Comparison of ENCODE assay signal across 24 cellular contexts in genomic region chr9:133740891-133741290, GRCh38. TPM values are rescaled to one million over a fixed set of nuclear protein-coding genes. Genes with fewer than 3 reads are reported as not detected.
A peak's percentile ranks its signal among the peaks of the same experiment; 100 is the strongest.
DNase-seq lines count a peak whose midpoint lies in the region; ATAC-seq and TF ChIP-seq lines count a peak whose summit lies in the region.
"Had no signal": no experiment of that assay in that cellular context is flagged by ENCODE, and none has a peak within 500 bp of the region (broad histone marks: within the 10 kb centered on the region; RNA-seq: fewer than 3 reads in every experiment).

No MANE protein-coding gene starts in this region.

- 86 to 87% methylated on average over 8 of the region's 8 CpGs for WGBS in lung, 2 donors
- 88 to 90% methylated on average over 8 of the region's 8 CpGs for WGBS in sigmoid colon, 2 donors

- no peak for ATAC-seq in lung (ENCODE audit: insufficient read depth, low FRiP score)
- ATAC-seq in HG03135 (IDR thresholded peaks at IDR 0.05; ENCODE audit: unreplicated experiment), result no peak
- ATAC-seq: GM23338, Panc1 had no signal

- TF ChIP-seq EP300 in sigmoid colon (IDR thresholded peaks at IDR 0.05), result no peak

- no peak overlapping the region for H3K27ac Mint-ChIP-seq in endothelial cell (ENCODE audit: unreplicated experiment)
- H3K27ac Mint-ChIP-seq in activated CD4-positive, alpha-beta T cell treated with anti-CD3 and anti-CD28 coated beads, Interleukin-2, amount 10 ng/mL, durations not matched to agents 7 days and 5 days, result no peak overlapping the region
- H3K27ac Mint-ChIP-seq: CD4-positive, CD25-positive, alpha-beta regulatory T cell; GM23338 had no signal

- H3K27me3 ChIP-seq in H7 (ENCODE audit: control insufficient read depth, insufficient read depth, low read length) (no peaks in the 10 kb centered on the region), lung (ENCODE audit: control insufficient read depth, insufficient read depth) (no peaks in the 10 kb centered on the region), sigmoid colon (no peaks in the 10 kb centered on the region)
- H3K27me3 ChIP-seq: BE2C had no signal

- H3K27ac ChIP-seq in coronary artery, result no peak overlapping the region
- no peak overlapping the region for H3K27ac ChIP-seq in lung (ENCODE audit: low read depth in 1 of 2, low read length in 1 of 2)
- no peak overlapping the region for H3K27ac ChIP-seq in sigmoid colon
- H3K27ac ChIP-seq: KMS-11 had no signal

- H3K9me3 Mint-ChIP-seq in endothelial cell (ENCODE audit: unreplicated experiment), result no peaks in the 10 kb centered on the region
- H3K9me3 Mint-ChIP-seq in activated CD4-positive, alpha-beta T cell treated with anti-CD3 and anti-CD28 coated beads, Interleukin-2, amount 10 ng/mL, durations not matched to agents 7 days and 5 days, result no peaks in the 10 kb centered on the region

- TF ChIP-seq CTCF in coronary artery (IDR thresholded peaks at IDR 0.05), result no peak
- TF ChIP-seq CTCF in lung (IDR thresholded peaks at IDR 0.05; ENCODE audit: control extremely low read depth, extremely low read depth), result no peak
- no peak for TF ChIP-seq CTCF in sigmoid colon (IDR thresholded peaks at IDR 0.05)
- no peak for TF ChIP-seq CTCF in endothelial cell (IDR thresholded peaks at IDR 0.05; ENCODE audit: unreplicated experiment)

- peaks cover 4% of the 10 kb centered on the region for H3K27me3 Mint-ChIP-seq in endothelial cell (ENCODE audit: unreplicated experiment)
- H3K27me3 Mint-ChIP-seq in activated CD4-positive, alpha-beta T cell treated with anti-CD3 and anti-CD28 coated beads, Interleukin-2, amount 10 ng/mL, durations not matched to agents 7 days and 5 days, result peaks cover 4% of the 10 kb centered on the region

- no peak overlapping the region for H3K4me3 ChIP-seq in H7 (ENCODE audit: insufficient read depth, low read depth, low read length)
- no peak overlapping the region for H3K4me3 ChIP-seq in coronary artery
- no peak overlapping the region for H3K4me3 ChIP-seq in lung
- no peak overlapping the region for H3K4me3 ChIP-seq in sigmoid colon
- H3K4me3 ChIP-seq: GM23338 had no signal

- CTCF ChIA-PET in activated CD4-positive, alpha-beta T cell treated with anti-CD3 and anti-CD28 coated beads, Interleukin-2, amount 10 ng/mL, durations not matched to agents 7 days and 5 days (lab: Charles Lee), result no interaction called here

- H3K4me1 Mint-ChIP-seq in endothelial cell (ENCODE audit: unreplicated experiment), result no peaks in the 10 kb centered on the region
- H3K4me1 Mint-ChIP-seq in activated CD4-positive, alpha-beta T cell treated with anti-CD3 and anti-CD28 coated beads, Interleukin-2, amount 10 ng/mL, durations not matched to agents 7 days and 5 days, result peaks cover 6% of the 10 kb centered on the region

- DNase-seq in H7 (peak; percentile 13), coronary artery (ENCODE audit: low spot score) (peak; percentile 64), lung (ENCODE audit: low spot score) (peak; percentile 26), sigmoid colon (peak; percentile 45), endothelial cell (ENCODE audit: low spot score) (no peak), NCI-H2171 (lab: John Stamatoyannopoulos, UW) (no peak)
- DNase-seq in activated CD4-positive, alpha-beta T cell treated with anti-CD3 and anti-CD28 coated beads, Interleukin-2, amount 10 ng/mL, durations not matched to agents 7 days and 5 days, result no peak
- DNase-seq: BE2C; CD4-positive, CD25-positive, alpha-beta regulatory T cell; COR-L47; DND-41; HCEC 1CT; IMR-90; NCI-H1092 treated with DMSO at 0.1 percent for 48 hours; NCI-H1436 treated with DMSO at 0.1 percent for 48 hours; NCI-H1930; NCI-H226; NCI-H524; NCI-H774; NK-92 treated with Interleukin-12 subunit alpha and Interleukin-12 subunit beta, amount 100 ng/mL, for 24 hours had no signal

- no peak for TF ChIP-seq POLR2A in sigmoid colon (IDR thresholded peaks at IDR 0.05)

- H3K4me1 ChIP-seq in lung (ENCODE audit: control insufficient read depth in 2 of 2, insufficient read depth in 2 of 2, low read length in 2 of 2) (peaks cover 0 to 10% of the 10 kb centered on the region in 2 donors), sigmoid colon (peaks cover 0 to 16% (median 15%) of the 10 kb centered on the region in 4 donors)

- intact Hi-C loops in sigmoid colon (cut with DNase I), result no loop called here

- peaks cover 0 to 4% of the 10 kb centered on the region in 2 donors for H3K9me3 ChIP-seq in lung (ENCODE audit: control insufficient read depth in 2 of 2, insufficient read depth in 1 of 2, low read length in 1 of 2)
- no peaks in the 10 kb centered on the region for H3K9me3 ChIP-seq in sigmoid colon
- H3K9me3 ChIP-seq: BE2C had no signal

- no peak overlapping the region for H3K4me3 Mint-ChIP-seq in endothelial cell (ENCODE audit: unreplicated experiment)
- H3K4me3 Mint-ChIP-seq in activated CD4-positive, alpha-beta T cell treated with anti-CD3 and anti-CD28 coated beads, Interleukin-2, amount 10 ng/mL, durations not matched to agents 7 days and 5 days, result no peak overlapping the region
- H3K4me3 Mint-ChIP-seq: CD4-positive, CD25-positive, alpha-beta regulatory T cell; GM23338 had no signal

- POLR2A ChIA-PET in activated CD4-positive, alpha-beta T cell treated with anti-CD3 and anti-CD28 coated beads, Interleukin-2, amount 10 ng/mL, durations not matched to agents 7 days and 5 days (lab: Charles Lee), result no interaction called here

- H3K36me3 ChIP-seq in H7 (replicated peaks; ENCODE audit: control insufficient read depth, insufficient read depth, low read length), result no peaks in the 10 kb centered on the region
- H3K36me3 ChIP-seq in lung (ENCODE audit: control insufficient read depth in 2 of 2, insufficient read depth in 2 of 2, low read length in 2 of 2), result no peaks in the 10 kb centered on the region
- no peaks in the 10 kb centered on the region for H3K36me3 ChIP-seq in sigmoid colon
- H3K36me3 ChIP-seq: BE2C had no signal

- H3K36me3 Mint-ChIP-seq in endothelial cell (ENCODE audit: low read depth, unreplicated experiment), result no peaks in the 10 kb centered on the region
- H3K36me3 Mint-ChIP-seq in activated CD4-positive, alpha-beta T cell treated with anti-CD3 and anti-CD28 coated beads, Interleukin-2, amount 10 ng/mL, durations not matched to agents 7 days and 5 days (ENCODE audit: low read depth), result no peaks in the 10 kb centered on the region
- H3K36me3 Mint-ChIP-seq: CD4-positive, CD25-positive, alpha-beta regulatory T cell had no signal

RNA-seq across cellular contexts. Expression of gene SARDH, which starts 2.7 kb away (rescaled TPM):
- 7.3 and 9.9 TPM in 2 replicates for total RNA-seq in H7 (2014; rRNA removed; shearing (Covaris generic))
- total RNA-seq in lung, result 1 to 10 TPM; 7.3 to 8.4 TPM
- 1 to 10 TPM; 1.8 to 2.2 TPM for polyA plus RNA-seq in lung
- 1 to 10 TPM in 3 of 4 donors, under 1 TPM in 1; 0.49 to 3.0 (median 2.4) TPM for total RNA-seq in sigmoid colon
- polyA plus RNA-seq in sigmoid colon, result 1 to 10 TPM in 1 of 3 donors, under 1 TPM in 1, not detected in 1; 0.60 to 2.1 TPM
- 5.0 TPM for total RNA-seq in endothelial cell (ENCODE audit: unreplicated experiment)
- 1 to 10 TPM; 1.9 TPM for total RNA-seq in activated CD4-positive, alpha-beta T cell treated with anti-CD3 and anti-CD28 coated beads, Interleukin-2, amount 10 ng/mL, durations not matched to agents 7 days and 5 days

Comparison
In these comparisons a context has a peak if more than half of its experiments do, and no peak if none do; other contexts are left out.
1. DNase-seq: peak in H7 (single experiment), coronary artery (single experiment), lung (single experiment) and sigmoid colon (single experiment); none in endothelial cell (single experiment), activated CD4-positive, alpha-beta T cell treated with anti-CD3 and anti-CD28 coated beads, Interleukin-2, amount 10 ng/mL, durations not matched to agents 7 days and 5 days (single experiment) and NCI-H2171 (single experiment).